ENCODE assay signal across 2 cellular contexts in genomic region chr1:63828322-63829044, GRCh38.
TF ChIP-seq lines count a peak whose summit lies in the region.

No MANE protein-coding gene starts in this region.

TF ChIP-seq in SK-N-SH treated with all-trans-retinoic acid at 6 μM for 48 hours, 23 proteins besides CTCF, POLR2A, EP300 and RAD21 (continued from another document):
- TF ChIP-seq PATZ1 (CRISPR knock-in tag; IDR thresholded peaks at IDR 0.05; ENCODE audit: borderline replicate concordance): no peak
TF ChIP-seq in SK-N-SH treated with all-trans-retinoic acid at 6 μM for 48 hours: peak in this region for 0.

TF ChIP-seq in SK-N-SH, 30 proteins besides CTCF, POLR2A, EP300 and RAD21 (continued from another document):
- TF ChIP-seq EZH2phosphoT487 (IDR thresholded peaks at IDR 0.05; ENCODE audit: borderline replicate concordance, low read depth) (no peak), MAX (IDR thresholded peaks at IDR 0.05; ENCODE audit: low read depth) (no peak), USF2 (IDR thresholded peaks at IDR 0.05; ENCODE audit: borderline replicate concordance, low read depth, low read length) (no peak), SIN3A (IDR thresholded peaks at IDR 0.05; ENCODE audit: borderline replicate concordance, low read depth, low read length) (no peak)
TF ChIP-seq in SK-N-SH: peak in this region for 0.
